ENCODE assay signal across 9 cellular contexts in genomic region chr3:58585005-58585786, GRCh38. TPM values are rescaled to one million over a fixed set of nuclear protein-coding genes. Genes with fewer than 3 reads are reported as not detected.
DNase-seq lines count a peak whose midpoint lies in the region; ATAC-seq and TF ChIP-seq lines count a peak whose summit lies in the region.
"Had no signal": no experiment of that assay in that cellular context is flagged by ENCODE, and none has a peak within 500 bp of the region (broad histone marks: within the 10 kb centered on the region; RNA-seq: fewer than 3 reads in every experiment).

No MANE protein-coding gene starts in this region.

- H3K27ac ChIP-seq in SK-N-SH (ENCODE audit: low read depth in 2 of 2, low read length in 1 of 2) (no peak overlapping the region), heart right ventricle (peak overlapping the region; percentile 74 to 92 (median 81))
- H3K27ac ChIP-seq: epithelial cell of prostate had no signal

- peak; percentile 23 for TF ChIP-seq RAD21 in SK-N-SH (IDR thresholded peaks at IDR 0.05; ENCODE audit: low read length)

- no peaks in the 10 kb centered on the region for H3K79me2 ChIP-seq in SK-N-SH (ENCODE audit: insufficient read depth)

- no peak overlapping the region for H3K9ac ChIP-seq in SK-N-SH

- no peak overlapping the region for H3K27ac Mint-ChIP-seq in activated naive CD8-positive, alpha-beta T cell treated with anti-CD3 and anti-CD28 coated beads, Interleukin-2, amount 50 U/mL, for 24 hours

- no peaks in the 10 kb centered on the region for H3F3A ChIP-seq in SK-N-SH (replicated peaks; ENCODE audit: insufficient read depth)

- peak; percentile 21 for DNase-seq in DMS 273 treated with DMSO at 0.1 percent for 48 hours (lab: John Stamatoyannopoulos, UW)
- peak; percentile 21 for DNase-seq in KG1 (lab: John Stamatoyannopoulos, UW)
- peak; percentile 94 for DNase-seq in SK-N-SH
- peak; percentile 74 for DNase-seq in activated naive CD8-positive, alpha-beta T cell treated with anti-CD3 and anti-CD28 coated beads, Interleukin-2, amount 50 U/mL, for 24 hours
- DNase-seq in heart right ventricle, result peak; percentile 86 to 90
- peak; percentile 64 to 97 (median 84) for DNase-seq in posterior cingulate gyrus
- peak; percentile 91 for DNase-seq in ureter (ENCODE audit: low spot score)

- H3K4me1 ChIP-seq in SK-N-SH (ENCODE audit: control insufficient read depth in 1 of 2, insufficient read depth in 2 of 2, low read depth in 1 of 2, low read length in 1 of 2) (peaks cover 0 to 6% of the 10 kb centered on the region in 2 experiments; a peak in 1 of 4 replicates), heart right ventricle (peaks cover 8 to 36% (median 20%) of the 10 kb centered on the region in 9 donors)

- H3K36me3 ChIP-seq in SK-N-SH (replicated peaks in 1 of 2; ENCODE audit: control insufficient read depth in 1 of 2, insufficient read depth in 2 of 2, low read length in 1 of 2) (no peaks in the 10 kb centered on the region), heart right ventricle (no peaks in the 10 kb centered on the region)

- CTCF ChIA-PET in SK-N-SH (lab: Yijun Ruan, JAX), result interaction anchor here (0.6 to 2.0 kb wide), 17 partner anchors 10 to 594 kb away, joined by 3 to 16 read pairs (median 4); partner anchors contain the start of gene FAM107A

- TF ChIP-seq CTCF in SK-N-SH (IDR thresholded peaks at IDR 0.05) (peak; percentile 58), heart right ventricle (IDR thresholded peaks at IDR 0.05) (peak; percentile 67 to 92 (median 84))

- WGBS in SK-N-SH (ENCODE audit: low lambda C conversion rate), result 35% methylated on average over 35 of the region's 46 CpGs
- 2 to 3% methylated on average over 46 of the region's 46 CpGs for WGBS in heart right ventricle, 2 donors

- H3K27me3 ChIP-seq in SK-N-SH (ENCODE audit: insufficient read depth) (no peaks in the 10 kb centered on the region; the same call in 1 of the 2 replicates), heart right ventricle (peaks cover 0 to 32% (median 8%) of the 10 kb centered on the region in 7 donors)

- H3K9me3 ChIP-seq in SK-N-SH, result no peaks in the 10 kb centered on the region
- H3K9me3 ChIP-seq in heart right ventricle, result no peaks in the 10 kb centered on the region

- peaks cover 43% of the 10 kb centered on the region for H3K27me3 Mint-ChIP-seq in activated naive CD8-positive, alpha-beta T cell treated with anti-CD3 and anti-CD28 coated beads, Interleukin-2, amount 50 U/mL, for 24 hours

- peaks cover 5% of the 10 kb centered on the region for H3K36me3 Mint-ChIP-seq in activated naive CD8-positive, alpha-beta T cell treated with anti-CD3 and anti-CD28 coated beads, Interleukin-2, amount 50 U/mL, for 24 hours (ENCODE audit: low read depth)

- no peaks in the 10 kb centered on the region for H3K9me2 ChIP-seq in SK-N-SH

- peak overlapping the region; percentile 60 for H3K4me2 ChIP-seq in SK-N-SH

- no peaks in the 10 kb centered on the region for H3K9me3 Mint-ChIP-seq in activated naive CD8-positive, alpha-beta T cell treated with anti-CD3 and anti-CD28 coated beads, Interleukin-2, amount 50 U/mL, for 24 hours

- peak; percentile 88 for ATAC-seq in GM21619 (IDR thresholded peaks at IDR 0.05; ENCODE audit: unreplicated experiment)
- peak; percentile 89 for ATAC-seq in activated naive CD8-positive, alpha-beta T cell treated with anti-CD3 and anti-CD28 coated beads, Interleukin-2, amount 50 U/mL, for 24 hours
- peak; percentile 93 to 98 (median 95) for ATAC-seq in heart right ventricle

- no peak for TF ChIP-seq EP300 in SK-N-SH (IDR thresholded peaks at IDR 0.05; ENCODE audit: borderline replicate concordance in 1 of 2, low read depth in 1 of 2, low read length in 1 of 2)

- H2AFZ ChIP-seq in SK-N-SH (ENCODE audit: low read depth), result peak overlapping the region; percentile 68; the same call in 1 of the 2 replicates

- intact Hi-C loops in heart right ventricle (cut with DNase I), result loop anchor here in 7 of 10 donors (1.0 to 5.0 kb wide), 4 partner anchors 9 to 47 kb away; no protein-coding TSS in a partner anchor
- intact Hi-C loops in posterior cingulate gyrus (cut with DNase I), result loop anchor here (1.0 kb wide), 1 partner anchor 17 kb away; no protein-coding TSS in a partner anchor

- H3K4me3 ChIP-seq in SK-N-SH (ENCODE audit: low read depth in 2 of 2, low read length in 1 of 2) (peak overlapping the region; percentile 29 to 52), heart right ventricle (peak overlapping the region; percentile 31 to 64 (median 57))

- H4K20me1 ChIP-seq in SK-N-SH (ENCODE audit: insufficient read depth), result no peaks in the 10 kb centered on the region

- peaks cover 17% of the 10 kb centered on the region for H3K4me1 Mint-ChIP-seq in activated naive CD8-positive, alpha-beta T cell treated with anti-CD3 and anti-CD28 coated beads, Interleukin-2, amount 50 U/mL, for 24 hours

- H3K4me3 Mint-ChIP-seq in activated naive CD8-positive, alpha-beta T cell treated with anti-CD3 and anti-CD28 coated beads, Interleukin-2, amount 50 U/mL, for 24 hours, result peak overlapping the region; percentile 82

- POLR2A ChIA-PET in SK-N-SH (lab: Yijun Ruan, JAX), result no interaction called here

TF ChIP-seq in SK-N-SH, 30 proteins besides CTCF, POLR2A, EP300 and RAD21:
- TF ChIP-seq RFX5 (IDR thresholded peaks at IDR 0.05; ENCODE audit: low read length), result no peak
- TF ChIP-seq PBX3 (IDR thresholded peaks at IDR 0.05), result no peak
- TF ChIP-seq GATA2 (CRISPR knock-in tag; IDR thresholded peaks at IDR 0.05), result no peak
- no peak for TF ChIP-seq TCF12 (IDR thresholded peaks at IDR 0.05)
- no peak for TF ChIP-seq USF1 (IDR thresholded peaks at IDR 0.05; ENCODE audit: borderline replicate concordance, low read depth)
- TF ChIP-seq SMC3 (IDR thresholded peaks at IDR 0.05; ENCODE audit: low read depth, low read length), result no peak
- no peak for TF ChIP-seq POLR2AphosphoS5 (IDR thresholded peaks at IDR 0.05; ENCODE audit: low read depth, low read length)
- TF ChIP-seq MXI1 (IDR thresholded peaks at IDR 0.05; ENCODE audit: low read depth, low read length), result no peak
- TF ChIP-seq TAF1 (IDR thresholded peaks at IDR 0.05; ENCODE audit: borderline replicate concordance, low read depth, low read length), result no peak
- TF ChIP-seq YY1 (IDR thresholded peaks at IDR 0.05; ENCODE audit: low read depth), result no peak

RNA-seq across cellular contexts. Expression of gene FAM107A, which starts 8.0 kb away (rescaled TPM):
- polyA plus RNA-seq in SK-N-SH (2012; rRNA removed), result 0.02 TPM in 1 of 2 replicates, not detected in the other
- 0.01 and 0.04 TPM in 2 replicates for polyA plus RNA-seq in SK-N-SH (2012; cell fraction: cytosol; rRNA removed)
- polyA plus RNA-seq in SK-N-SH (2012; cell fraction: nucleus; rRNA removed), result 0.02 and 0.04 TPM in 2 replicates
- 100 to 1,000 TPM in 1 of 10 donors, 10 to 100 TPM in 9; 18.3 to 149 (median 54.3) TPM for total RNA-seq in heart right ventricle
- 10 to 100 TPM; 47.7 to 63.4 TPM for polyA plus RNA-seq in heart right ventricle
- total RNA-seq in ureter, result 102 TPM

RNA-seq across cellular contexts. Expression of gene ACOX2, which starts 48.2 kb away (rescaled TPM):
- polyA plus RNA-seq in SK-N-SH (2012; rRNA removed), result 7.1 and 9.0 TPM in 2 replicates
- polyA plus RNA-seq in SK-N-SH (2012; cell fraction: cytosol; rRNA removed), result 3.2 and 4.4 TPM in 2 replicates
- 23.4 and 25.4 TPM in 2 replicates for polyA plus RNA-seq in SK-N-SH (2012; cell fraction: nucleus; rRNA removed)
- total RNA-seq in heart right ventricle, result 10 to 100 TPM; 30.1 to 46.4 (median 34.9) TPM
- polyA plus RNA-seq in heart right ventricle, result 10 to 100 TPM in 1 of 2 donors, 1 to 10 TPM in 1; 7.6 to 64.9 TPM
- 12.8 TPM for total RNA-seq in ureter

Comparison
In these comparisons a context has a peak if more than half of its experiments do, and no peak if none do; other contexts are left out.
1. DNase-seq: peak in every context shown above with its lines; median percentile 94 in SK-N-SH; 91 in ureter; 88 in heart right ventricle; 84 in posterior cingulate gyrus; 74 in activated naive CD8-positive, alpha-beta T cell treated with anti-CD3 and anti-CD28 coated beads, Interleukin-2, amount 50 U/mL, for 24 hours; 21 in DMS 273 treated with DMSO at 0.1 percent for 48 hours; 21 in KG1.
2. H3K27ac ChIP-seq: peak in heart right ventricle (10 of 10); none in SK-N-SH (0 of 2).
3. Peak in every context shown above with its lines, with median percentiles within 50 percentile points of each other: ATAC-seq.